ENCODE assay signal across 16 cellular contexts in genomic region chr6:25958700-25959162, GRCh38. TPM values are rescaled to one million over a fixed set of nuclear protein-coding genes. Genes with fewer than 3 reads are reported as not detected.
DNase-seq lines count a peak whose midpoint lies in the region; ATAC-seq, FAIRE-seq and TF ChIP-seq lines count a peak whose summit lies in the region.
"Had no signal": no experiment of that assay in that cellular context is flagged by ENCODE, and none has a peak within 500 bp of the region (broad histone marks: within the 10 kb centered on the region; RNA-seq: fewer than 3 reads in every experiment).

No MANE protein-coding gene starts in this region.

- H2BK120ac ChIP-seq in H1 (replicated peaks; ENCODE audit: low read depth, low read length) (no peak overlapping the region), trophoblast cell (ENCODE audit: insufficient read depth, low read length, poor library complexity) (no peak overlapping the region)

- H3K56ac ChIP-seq in H1 (replicated peaks; ENCODE audit: insufficient read length, low read depth, low read length), result no peak overlapping the region

- H2AFZ ChIP-seq in H1 (ENCODE audit: low read length) (peak overlapping the region; percentile 79; the same call in 1 of the 2 replicates), trophoblast cell (ENCODE audit: insufficient read depth, low read length, poor library complexity) (no peak overlapping the region)

- peaks cover 32% of the 10 kb centered on the region for H3K9me3 Mint-ChIP-seq in activated T-cell treated with anti-CD3 and anti-CD28 coated beads, Interleukin-2, amount 50 U/mL, for 24 hours
- H3K9me3 Mint-ChIP-seq in T-cell, result peaks cover 0 to 5% (median 2%) of the 10 kb centered on the region in 3 donors

- no peak for FAIRE-seq in H1 (lab: Jason Lieb, UNC)
- FAIRE-seq: small intestine had no signal

- no peak overlapping the region for H2BK20ac ChIP-seq in H1 (ENCODE audit: low read length)

- H3K9me3 ChIP-seq in H1 (ENCODE audit: insufficient read depth in 2 of 2, low read depth in 1 of 2, low read length in 1 of 2) (no peaks in the 10 kb centered on the region; a peak in 1 of 4 replicates), trophoblast cell (ENCODE audit: insufficient read depth, low read depth, low read length) (peaks cover 2% of the 10 kb centered on the region)
- H3K9me3 ChIP-seq: neutrophil, vagina had no signal

- peaks cover 4% of the 10 kb centered on the region for H3K23me2 ChIP-seq in H1 (ENCODE audit: low read depth, low read length)

- H3K79me2 ChIP-seq in H1 (ENCODE audit: control insufficient read depth in 1 of 2, insufficient read depth in 2 of 2, low read length in 2 of 2) (no peaks in the 10 kb centered on the region), trophoblast cell (ENCODE audit: control insufficient read depth, insufficient read depth, low read length, poor library complexity) (no peaks in the 10 kb centered on the region)

- H3K4me1 Mint-ChIP-seq in activated T-cell treated with anti-CD3 and anti-CD28 coated beads, Interleukin-2, amount 50 U/mL, for 24 hours (ENCODE audit: low read depth), result peaks cover 55% of the 10 kb centered on the region
- H3K4me1 Mint-ChIP-seq in T-cell, result peaks cover 51 to 54% (median 52%) of the 10 kb centered on the region in 3 donors

- H2AK5ac ChIP-seq in H1 (ENCODE audit: low read depth, low read length) (no peak overlapping the region), trophoblast cell (ENCODE audit: low read length) (no peak overlapping the region)

- WGBS in H1 (ENCODE audit: extremely low coverage in 1 of 2, insufficient coverage in 1 of 2, insufficient read length in 1 of 2, insufficient replicate concordance in 2 of 2, low coverage in 1 of 2, low lambda C conversion rate in 2 of 2, missing lambda C conversion rate in 1 of 2), 2 experiments, result 89% methylated on average over 3 of the region's 3 CpGs; no CpG with 5 or more reads in 1 of the 2 experiments
- no CpG with 5 or more reads among the region's 3 CpGs for WGBS in trophoblast cell (ENCODE audit: extremely low coverage, insufficient coverage, insufficient read length)

- H3K14ac ChIP-seq in H1 (ENCODE audit: insufficient read length) (no peak overlapping the region), trophoblast cell (ENCODE audit: low read length) (no peak overlapping the region)

- no peak overlapping the region for H2BK15ac ChIP-seq in H1 (ENCODE audit: low read length)

- H3K4me1 ChIP-seq in H1 (replicated peaks in 1 of 4; ENCODE audit: control insufficient read depth in 3 of 4, insufficient read depth in 4 of 4, low read length in 3 of 4), result peaks cover 3 to 15% (median 9%) of the 10 kb centered on the region in 4 experiments; a peak in 6 of 7 replicates
- peaks cover 2 to 8% of the 10 kb centered on the region in 2 experiments for H3K4me1 ChIP-seq in trophoblast cell (ENCODE audit: control insufficient read depth in 1 of 2, insufficient read depth in 2 of 2, low read length in 2 of 2)

- TF ChIP-seq EP300 in H1 (IDR thresholded peaks at IDR 0.05; ENCODE audit: borderline replicate concordance in 1 of 2, low read depth in 2 of 2, low read length in 2 of 2), result no peak

- no peak overlapping the region for H4K8ac ChIP-seq in H1 (ENCODE audit: extremely low read depth, insufficient read depth, low read length)
- H4K8ac ChIP-seq in trophoblast cell (ENCODE audit: low read depth, low read length), result no peak overlapping the region

- no peak overlapping the region for H4K91ac ChIP-seq in H1 (replicated peaks; ENCODE audit: insufficient read length, low read length)
- peak overlapping the region; percentile 22 for H4K91ac ChIP-seq in trophoblast cell (ENCODE audit: low read depth, low read length)

- CTCF ChIA-PET in T-cell (lab: Charles Lee), result interaction anchor here in 1 of 2 donors (0.7 to 1.1 kb wide), 2 partner anchors 34 to 44 kb away, joined by 3 read pairs; no protein-coding TSS in a partner anchor
- CTCF ChIA-PET in H1 (lab: Charles Lee; ENCODE audit: partially characterized antibody), result interaction anchor here (1.0 kb wide), 1 partner anchor 45 kb away, joined by 5 read pairs; no protein-coding TSS in a partner anchor

- no peak overlapping the region for H2BK5ac ChIP-seq in H1 (ENCODE audit: low read depth, low read length)
- peak overlapping the region; percentile 68 for H2BK5ac ChIP-seq in trophoblast cell (ENCODE audit: low read depth, low read length, poor library complexity)

- H2BK12ac ChIP-seq in H1 (ENCODE audit: low read depth, low read length) (no peak overlapping the region), trophoblast cell (ENCODE audit: low read length) (no peak overlapping the region)

- no peak overlapping the region for H4K12ac ChIP-seq in trophoblast cell (ENCODE audit: low read depth, low read length)

- H3K4me3 Mint-ChIP-seq in activated T-cell treated with anti-CD3 and anti-CD28 coated beads, Interleukin-2, amount 50 U/mL, for 24 hours, result no peak overlapping the region
- H3K4me3 Mint-ChIP-seq in T-cell, result peak overlapping the region; percentile 39 to 66 (median 59)

- TF ChIP-seq CTCF in H1 (IDR thresholded peaks at IDR 0.05; ENCODE audit: control extremely low read depth in 1 of 3, insufficient read depth in 1 of 3, low read depth in 1 of 3, low read length in 3 of 3), result no peak

- H3K4me2 ChIP-seq in H1 (ENCODE audit: insufficient read depth in 1 of 2, low read depth in 2 of 2, low read length in 2 of 2) (no peak overlapping the region), trophoblast cell (ENCODE audit: low read length) (no peak overlapping the region)

- H3K36me3 Mint-ChIP-seq in activated T-cell treated with anti-CD3 and anti-CD28 coated beads, Interleukin-2, amount 50 U/mL, for 24 hours (ENCODE audit: low read depth), result peaks cover 50% of the 10 kb centered on the region
- H3K36me3 Mint-ChIP-seq in T-cell, result peaks cover 3% of the 10 kb centered on the region

- TF ChIP-seq POLR2A in H1 (IDR thresholded peaks at IDR 0.05; ENCODE audit: control extremely low read depth in 1 of 2, low read depth in 2 of 2, low read length in 2 of 2), result no peak

- H3K23ac ChIP-seq in H1 (ENCODE audit: insufficient read length), result no peak overlapping the region
- H3K23ac ChIP-seq in trophoblast cell (ENCODE audit: low read length), result no peak overlapping the region

- no peaks in the 10 kb centered on the region for H3K79me1 ChIP-seq in H1 (ENCODE audit: low read depth, low read length)
- H3K79me1 ChIP-seq in trophoblast cell (ENCODE audit: low read length), result peaks cover 4% of the 10 kb centered on the region

- H4K20me1 ChIP-seq in H1 (replicated peaks in 1 of 2; ENCODE audit: control insufficient read depth in 1 of 2, insufficient read depth in 2 of 2, low read length in 2 of 2), result no peaks in the 10 kb centered on the region

- H3K27ac ChIP-seq in H1 (ENCODE audit: low read depth, low read length) (no peak overlapping the region), trophoblast cell (ENCODE audit: low read depth, low read length) (no peak overlapping the region)
- H3K27ac ChIP-seq: coronary artery, neutrophil, vagina had no signal

- TF ChIP-seq RAD21 in H1 (IDR thresholded peaks at IDR 0.05 in 1 of 2, conservative IDR thresholded peaks at IDR 0.05 in 1 of 2; ENCODE audit: low read depth in 2 of 2, low read length in 2 of 2), result no peak

- no peaks in the 10 kb centered on the region for H3K27me3 Mint-ChIP-seq in activated T-cell treated with anti-CD3 and anti-CD28 coated beads, Interleukin-2, amount 50 U/mL, for 24 hours
- H3K27me3 Mint-ChIP-seq in T-cell, result no peaks in the 10 kb centered on the region

- H3K36me3 ChIP-seq in H1 (ENCODE audit: control insufficient read depth in 2 of 4, insufficient read depth in 4 of 4, low read length in 3 of 4) (no peaks in the 10 kb centered on the region), trophoblast cell (ENCODE audit: control insufficient read depth in 1 of 2, insufficient read depth in 2 of 2, low read length in 2 of 2) (no peaks in the 10 kb centered on the region)
- H3K36me3 ChIP-seq: neutrophil, vagina had no signal

- no peak for DNase-seq in activated T-cell treated with anti-CD3 and anti-CD28 coated beads, Interleukin-2, amount 50 U/mL, for 24 hours
- no peak for DNase-seq in activated T-cell treated with anti-CD3 and anti-CD28 coated beads, Interleukin-2, amount 50 U/mL, for 48 hours
- DNase-seq in T-cell, result no peak
- DNase-seq in H1 (ENCODE audit: low read depth in 1 of 2, low spot score in 2 of 2), result no peak
- DNase-seq in trophoblast cell, result no peak
- DNase-seq in NCI-H446 (lab: John Stamatoyannopoulos, UW), result no peak
- DNase-seq: Kasumi-1, NCI-H2227 treated with DMSO at 0.1 percent for 48 hours, small intestine had no signal

- POLR2A ChIA-PET in T-cell (lab: Charles Lee), result no interaction called here
- POLR2A ChIA-PET in H1 (lab: Charles Lee; ENCODE audit: partially characterized antibody), result no interaction called here

- H3K18ac ChIP-seq in H1 (ENCODE audit: extremely low read depth, low read length) (no peak overlapping the region), trophoblast cell (ENCODE audit: low read length) (no peak overlapping the region)

- no peak overlapping the region for H3K4me3 ChIP-seq in H1 (ENCODE audit: extremely low read depth in 1 of 4, insufficient read depth in 2 of 4, low read depth in 3 of 4, low read length in 4 of 4)
- no peak overlapping the region for H3K4me3 ChIP-seq in trophoblast cell (ENCODE audit: low read depth, low read length)
- H3K4me3 ChIP-seq: coronary artery, vagina had no signal

- H3K27ac Mint-ChIP-seq in activated T-cell treated with anti-CD3 and anti-CD28 coated beads, Interleukin-2, amount 50 U/mL, for 24 hours, result peak overlapping the region; percentile 9
- H3K27ac Mint-ChIP-seq in T-cell, result peak overlapping the region; percentile 98 to 100

- no peak overlapping the region for H3K4ac ChIP-seq in H1 (replicated peaks; ENCODE audit: insufficient read length, low read depth, low read length)
- no peak overlapping the region for H3K4ac ChIP-seq in trophoblast cell (ENCODE audit: low read depth, low read length)

- ATAC-seq in T-cell (replicated peaks in 1 of 4), result no peak
- no peak for ATAC-seq in HG03571 (IDR thresholded peaks at IDR 0.05; ENCODE audit: unreplicated experiment)
- ATAC-seq in HG03378 (IDR thresholded peaks at IDR 0.05; ENCODE audit: unreplicated experiment), result no peak
- ATAC-seq: left lobe of liver had no signal

- H3K9ac ChIP-seq in H1 (replicated peaks in 1 of 4; ENCODE audit: extremely low read depth in 1 of 4, low read depth in 3 of 4, low read length in 3 of 4) (no peak overlapping the region), trophoblast cell (ENCODE audit: low read length) (no peak overlapping the region)

- H3K27me3 ChIP-seq in H1 (replicated peaks in 1 of 4; ENCODE audit: control insufficient read depth in 3 of 4, extremely low read depth in 1 of 4, insufficient read depth in 3 of 4, low read length in 3 of 4), result no peaks in the 10 kb centered on the region
- H3K27me3 ChIP-seq in trophoblast cell (ENCODE audit: insufficient read depth, low read length), result no peaks in the 10 kb centered on the region
- H3K27me3 ChIP-seq: neutrophil, vagina had no signal

- H4K5ac ChIP-seq in H1 (ENCODE audit: insufficient read length, low read depth, low read length), result no peak overlapping the region

RNA-seq across cellular contexts. Expression of gene TRIM38, which starts 3.9 kb away (rescaled TPM):
- 10 to 100 TPM; 20.5 to 29.3 (median 26.2) TPM for total RNA-seq in T-cell
- 0.27 and 0.43 TPM in 2 replicates for total RNA-seq in H1 (2021; fragmentation: NEBNext Ultra II Directional; extraction: Animal tissue kit (Norgen Biotek cat#: 25700))
- 0.25 and 0.56 TPM in 2 replicates for polyA plus RNA-seq in H1 (2011; rRNA removed)
- polyA plus RNA-seq in H1 (2011; cell fraction: cytosol; rRNA removed), result 0.44 TPM
- polyA plus RNA-seq in H1 (2011; cell fraction: nucleus; rRNA removed), result 0.54 TPM
- 0.48 to 0.77 TPM (median 0.66 TPM) in 4 replicates for polyA plus RNA-seq in H1 (2012, experiment 1 of 2)
- polyA plus RNA-seq in H1 (2012, experiment 2 of 2), result 0.07 TPM
- polyA plus RNA-seq in H1 (2013, experiment 1 of 2), result 0.32 TPM
- 0.29 TPM for polyA plus RNA-seq in H1 (2013, experiment 2 of 2)
- 0.91 and 1.3 TPM in 2 replicates for polyA minus RNA-seq in H1 (2011; rRNA and poly(A)+ RNA removed)
- 0.29 TPM for polyA minus RNA-seq in H1 (2011; cell fraction: cytosol; rRNA and poly(A)+ RNA removed)
- polyA minus RNA-seq in H1 (2011; cell fraction: nucleus; rRNA and poly(A)+ RNA removed), result 1.9 TPM
- polyA plus RNA-seq in trophoblast cell (2013), result 1.2 and 1.3 TPM in 2 replicates

RNA-seq across cellular contexts. Expression of gene SLC17A2, which starts 28.2 kb away (rescaled TPM):
- total RNA-seq in T-cell, result not detected
- total RNA-seq in H1 (2021; fragmentation: NEBNext Ultra II Directional; extraction: Animal tissue kit (Norgen Biotek cat#: 25700)), result not detected in 2 replicates
- polyA plus RNA-seq in H1 (2011; rRNA removed), result not detected in 2 replicates
- not detected for polyA plus RNA-seq in H1 (2011; cell fraction: cytosol; rRNA removed)
- not detected for polyA plus RNA-seq in H1 (2011; cell fraction: nucleus; rRNA removed)
- not detected in 4 replicates for polyA plus RNA-seq in H1 (2012, experiment 1 of 2)
- not detected for polyA plus RNA-seq in H1 (2012, experiment 2 of 2)
- not detected for polyA plus RNA-seq in H1 (2013, experiment 1 of 2)
- polyA plus RNA-seq in H1 (2013, experiment 2 of 2), result not detected
- polyA minus RNA-seq in H1 (2011; rRNA and poly(A)+ RNA removed), result not detected in 2 replicates
- polyA minus RNA-seq in H1 (2011; cell fraction: cytosol; rRNA and poly(A)+ RNA removed), result not detected
- polyA minus RNA-seq in H1 (2011; cell fraction: nucleus; rRNA and poly(A)+ RNA removed), result not detected
- 0.21 and 0.28 TPM in 2 replicates for polyA plus RNA-seq in trophoblast cell (2013)
- total RNA-seq: vagina had no signal
- polyA plus RNA-seq: AG04450, small intestine had no signal

Comparison
In these comparisons a context has a peak if more than half of its experiments do, and no peak if none do; other contexts are left out.
1. RNA of gene TRIM38, which starts 3.9 kb away (total RNA-seq): 20.5 to 29.3 TPM in T-cell; 0.27 to 0.43 TPM in H1; every median in the first group is over 10 times any median in the second.